In the genomic region with DNA sequence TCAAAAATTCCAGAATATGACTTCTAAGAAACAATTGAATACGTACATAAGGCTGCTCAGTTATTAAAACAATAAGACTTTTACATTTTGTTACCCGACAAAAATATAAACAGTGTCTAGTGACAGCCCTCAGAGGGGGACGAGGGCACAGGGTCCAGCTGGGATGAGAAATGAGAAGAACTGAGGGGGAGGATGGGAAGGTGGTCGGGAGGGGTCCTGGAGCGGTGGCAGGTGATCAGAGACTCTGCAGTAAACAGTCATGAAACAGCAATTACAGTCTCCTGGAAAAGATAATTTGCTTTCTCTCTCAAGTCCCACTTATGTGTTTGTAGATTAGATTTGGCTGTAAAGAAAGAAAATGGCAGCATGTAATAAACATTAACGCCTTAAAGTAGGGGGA, we compare ENCODE assay signal across 11 cellular contexts. TPM values are rescaled to one million over a fixed set of nuclear protein-coding genes. Genes with fewer than 3 reads are reported as not detected.
DNase-seq lines count a peak whose midpoint lies in the region; ATAC-seq and TF ChIP-seq lines count a peak whose summit lies in the region.
"Had no signal": no experiment of that assay in that cellular context is flagged by ENCODE, and none has a peak within 500 bp of the region (broad histone marks: within the 10 kb centered on the region; RNA-seq: fewer than 3 reads in every experiment).

No MANE protein-coding gene starts in this region.

- no peak for TF ChIP-seq EP300 in gastroesophageal sphincter (IDR thresholded peaks at IDR 0.05)
- no peak for TF ChIP-seq EP300 in sigmoid colon (IDR thresholded peaks at IDR 0.05)

- H3F3A ChIP-seq in GM23338 (replicated peaks; ENCODE audit: low read depth): no peaks in the 10 kb centered on the region

- CTCF ChIA-PET in activated CD8-positive, alpha-beta T cell treated with anti-CD3 and anti-CD28 coated beads, Interleukin-2, amount 10 ng/mL, durations not matched to agents 7 days and 5 days (lab: Charles Lee): interaction anchor here (0.9 to 3.0 kb wide), 2 partner anchors 13 to 337 kb away, joined by 3 to 11 read pairs; no protein-coding TSS in a partner anchor

- H3K36me3 ChIP-seq in GM23338 (ENCODE audit: insufficient read depth) (no peaks in the 10 kb centered on the region), gastroesophageal sphincter (peaks cover 0 to 2% of the 10 kb centered on the region in 2 donors), sigmoid colon (no peaks in the 10 kb centered on the region)

- H3K4me3 ChIP-seq in GM23338 (no peak overlapping the region), gastroesophageal sphincter (peak overlapping the region; percentile 45 to 47), sigmoid colon (peak overlapping the region in 3 of 4 donors; percentile 3 to 28 (median 21))

- POLR2A ChIA-PET in activated CD8-positive, alpha-beta T cell treated with anti-CD3 and anti-CD28 coated beads, Interleukin-2, amount 10 ng/mL, durations not matched to agents 7 days and 5 days (lab: Charles Lee): interaction anchor here (0.6 kb wide), 1 partner anchor 286 kb away, joined by 3 read pairs; no protein-coding TSS in a partner anchor

- H3K27me3 Mint-ChIP-seq in GM23338 (ENCODE audit: insufficient read depth, low read depth, poor library complexity): peaks cover 6% of the 10 kb centered on the region
- H3K27me3 Mint-ChIP-seq in activated CD8-positive, alpha-beta T cell treated with anti-CD3 and anti-CD28 coated beads, Interleukin-2, amount 10 ng/mL, durations not matched to agents 7 days and 5 days (ENCODE audit: low read depth): no peaks in the 10 kb centered on the region
- H3K27me3 Mint-ChIP-seq: IgD-negative memory B cell had no signal

- H3K9me3 ChIP-seq in gastroesophageal sphincter (no peaks in the 10 kb centered on the region), sigmoid colon (no peaks in the 10 kb centered on the region)

- no peaks in the 10 kb centered on the region; the same call in 2 of the 3 replicates for H3K9me3 Mint-ChIP-seq in GM23338
- H3K9me3 Mint-ChIP-seq in activated CD8-positive, alpha-beta T cell treated with anti-CD3 and anti-CD28 coated beads, Interleukin-2, amount 10 ng/mL, durations not matched to agents 7 days and 5 days (ENCODE audit: insufficient read depth): no peaks in the 10 kb centered on the region
- H3K9me3 Mint-ChIP-seq: IgD-negative memory B cell had no signal

- peaks cover 60% of the 10 kb centered on the region for H3K4me1 Mint-ChIP-seq in GM23338
- peaks cover 40% of the 10 kb centered on the region for H3K4me1 Mint-ChIP-seq in activated CD8-positive, alpha-beta T cell treated with anti-CD3 and anti-CD28 coated beads, Interleukin-2, amount 10 ng/mL, durations not matched to agents 7 days and 5 days (ENCODE audit: low read depth)

- H3K79me2 ChIP-seq in GM23338 (replicated peaks; ENCODE audit: insufficient read depth): peaks cover 97% of the 10 kb centered on the region

- 21 to 38% methylated on average over 4 to 6 of the region's 6 CpGs for WGBS in gastroesophageal sphincter (ENCODE audit: low coverage in 1 of 2), 2 donors
- WGBS in sigmoid colon, 2 donors: 56 to 77% methylated on average over 6 of the region's 6 CpGs

- no peak for ATAC-seq in GM23338
- ATAC-seq in activated CD8-positive, alpha-beta T cell treated with anti-CD3 and anti-CD28 coated beads, Interleukin-2, amount 10 ng/mL, durations not matched to agents 7 days and 5 days: no peak
- no peak for ATAC-seq in gastroesophageal sphincter
- no peak for ATAC-seq in GM19452 (IDR thresholded peaks at IDR 0.05; ENCODE audit: unreplicated experiment)

- TF ChIP-seq CTCF in GM23338 (conservative IDR thresholded peaks at IDR 0.05; ENCODE audit: low read depth in 2 of 2) (no peak), gastroesophageal sphincter (IDR thresholded peaks at IDR 0.05) (no peak), sigmoid colon (IDR thresholded peaks at IDR 0.05) (no peak)

- DNase-seq in GM23338 (ENCODE audit: low spot score) (no peak), sigmoid colon (no peak), superior temporal gyrus (ENCODE audit: extremely low spot score) (no peak), HuH-7.5 (ENCODE audit: low spot score) (no peak)
- no peak for DNase-seq in activated CD8-positive, alpha-beta T cell treated with anti-CD3 and anti-CD28 coated beads, Interleukin-2, amount 10 ng/mL, durations not matched to agents 7 days and 5 days
- DNase-seq: activated CD4-positive, CD25-positive, alpha-beta regulatory T cell treated with anti-CD3 and anti-CD28 coated beads, Interleukin-2, amount 50 U/mL, for 72 hours; amygdala; DMS79 had no signal

- no peak overlapping the region for H2AFZ ChIP-seq in GM23338

- no peak overlapping the region for H3K4me3 Mint-ChIP-seq in GM23338
- no peak overlapping the region for H3K4me3 Mint-ChIP-seq in activated CD8-positive, alpha-beta T cell treated with anti-CD3 and anti-CD28 coated beads, Interleukin-2, amount 10 ng/mL, durations not matched to agents 7 days and 5 days
- H3K4me3 Mint-ChIP-seq: IgD-negative memory B cell had no signal

- intact Hi-C loops in sigmoid colon (cut with DNase I): no loop called here

- H3K27ac ChIP-seq in GM23338 (ENCODE audit: low read depth) (peak overlapping the region; percentile 77; the same call in 1 of the 2 replicates), gastroesophageal sphincter (peak overlapping the region; percentile 78 to 82 (median 79)), sigmoid colon (peak overlapping the region; percentile 53 to 75 (median 70))

- no peaks in the 10 kb centered on the region for H3K9me2 ChIP-seq in GM23338 (ENCODE audit: insufficient read depth)

- peaks cover 52% of the 10 kb centered on the region for H3K4me1 ChIP-seq in GM23338 (ENCODE audit: insufficient read depth)
- peaks cover 6 to 87% (median 32%) of the 10 kb centered on the region in 3 donors for H3K4me1 ChIP-seq in gastroesophageal sphincter
- H3K4me1 ChIP-seq in sigmoid colon: peaks cover 0 to 84% (median 67%) of the 10 kb centered on the region in 4 donors

- peaks cover 50% of the 10 kb centered on the region for H4K20me1 ChIP-seq in GM23338 (replicated peaks; ENCODE audit: insufficient read depth)

- no peaks in the 10 kb centered on the region for H3K27me3 ChIP-seq in GM23338 (ENCODE audit: insufficient read depth)
- no peaks in the 10 kb centered on the region for H3K27me3 ChIP-seq in gastroesophageal sphincter
- H3K27me3 ChIP-seq in sigmoid colon: no peaks in the 10 kb centered on the region

- TF ChIP-seq POLR2A in gastroesophageal sphincter (IDR thresholded peaks at IDR 0.05) (no peak), sigmoid colon (IDR thresholded peaks at IDR 0.05) (no peak)

- no peak overlapping the region for H3K4me2 ChIP-seq in GM23338

- H3K27ac Mint-ChIP-seq in GM23338: no peak overlapping the region
- peak overlapping the region; percentile 14 for H3K27ac Mint-ChIP-seq in activated CD8-positive, alpha-beta T cell treated with anti-CD3 and anti-CD28 coated beads, Interleukin-2, amount 10 ng/mL, durations not matched to agents 7 days and 5 days

- H3K36me3 Mint-ChIP-seq in GM23338 (ENCODE audit: low read depth): peaks cover 11% of the 10 kb centered on the region; the same call in 2 of the 3 replicates
- peaks cover 4% of the 10 kb centered on the region for H3K36me3 Mint-ChIP-seq in activated CD8-positive, alpha-beta T cell treated with anti-CD3 and anti-CD28 coated beads, Interleukin-2, amount 10 ng/mL, durations not matched to agents 7 days and 5 days (ENCODE audit: low read depth)

TF ChIP-seq in GM23338, 12 proteins besides CTCF, POLR2A, EP300 and RAD21 (continues in another document):
- TF ChIP-seq POLR2AphosphoS5 (IDR thresholded peaks at IDR 0.05; ENCODE audit: low read depth) (no peak), NANOG (IDR thresholded peaks at IDR 0.05; ENCODE audit: borderline replicate concordance) (no peak), ZNF114 (CRISPR knock-in tag; IDR thresholded peaks at IDR 0.05) (no peak), STAT1 (IDR thresholded peaks at IDR 0.05; ENCODE audit: unreplicated experiment) (no peak), ZNF331 (CRISPR knock-in tag; IDR thresholded peaks at IDR 0.05; ENCODE audit: low read depth) (no peak), JUNB (IDR thresholded peaks at IDR 0.05; ENCODE audit: unreplicated experiment) (no peak), EZH2 (IDR thresholded peaks at IDR 0.05; ENCODE audit: low read depth, unreplicated experiment) (no peak)
- TF ChIP-seq, protein P1, sequence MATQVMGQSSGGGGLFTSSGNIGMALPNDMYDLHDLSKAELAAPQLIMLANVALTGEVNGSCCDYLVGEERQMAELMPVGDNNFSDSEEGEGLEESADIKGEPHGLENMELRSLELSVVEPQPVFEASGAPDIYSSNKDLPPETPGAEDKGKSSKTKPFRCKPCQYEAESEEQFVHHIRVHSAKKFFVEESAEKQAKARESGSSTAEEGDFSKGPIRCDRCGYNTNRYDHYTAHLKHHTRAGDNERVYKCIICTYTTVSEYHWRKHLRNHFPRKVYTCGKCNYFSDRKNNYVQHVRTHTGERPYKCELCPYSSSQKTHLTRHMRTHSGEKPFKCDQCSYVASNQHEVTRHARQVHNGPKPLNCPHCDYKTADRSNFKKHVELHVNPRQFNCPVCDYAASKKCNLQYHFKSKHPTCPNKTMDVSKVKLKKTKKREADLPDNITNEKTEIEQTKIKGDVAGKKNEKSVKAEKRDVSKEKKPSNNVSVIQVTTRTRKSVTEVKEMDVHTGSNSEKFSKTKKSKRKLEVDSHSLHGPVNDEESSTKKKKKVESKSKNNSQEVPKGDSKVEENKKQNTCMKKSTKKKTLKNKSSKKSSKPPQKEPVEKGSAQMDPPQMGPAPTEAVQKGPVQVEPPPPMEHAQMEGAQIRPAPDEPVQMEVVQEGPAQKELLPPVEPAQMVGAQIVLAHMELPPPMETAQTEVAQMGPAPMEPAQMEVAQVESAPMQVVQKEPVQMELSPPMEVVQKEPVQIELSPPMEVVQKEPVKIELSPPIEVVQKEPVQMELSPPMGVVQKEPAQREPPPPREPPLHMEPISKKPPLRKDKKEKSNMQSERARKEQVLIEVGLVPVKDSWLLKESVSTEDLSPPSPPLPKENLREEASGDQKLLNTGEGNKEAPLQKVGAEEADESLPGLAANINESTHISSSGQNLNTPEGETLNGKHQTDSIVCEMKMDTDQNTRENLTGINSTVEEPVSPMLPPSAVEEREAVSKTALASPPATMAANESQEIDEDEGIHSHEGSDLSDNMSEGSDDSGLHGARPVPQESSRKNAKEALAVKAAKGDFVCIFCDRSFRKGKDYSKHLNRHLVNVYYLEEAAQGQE (IDR thresholded peaks at IDR 0.05; ENCODE audit: unreplicated experiment): no peak

RNA-seq across cellular contexts. Expression of a gene that starts 56.0 kb away (rescaled TPM):
- total RNA-seq in GM23338 (2014; rRNA removed; shearing (Covaris generic)): 47.0 and 57.3 TPM in 2 replicates
- polyA plus RNA-seq in GM23338 (2016; fragmentation: Nextera tagmentation; extraction: Ambion mirVana) (23.5 and 24.6 TPM in 2 replicates), sigmoid colon (100 to 1,000 TPM in 1 of 3 donors, 10 to 100 TPM in 2; 75.1 to 126 (median 91.4) TPM)
- total RNA-seq in activated CD8-positive, alpha-beta T cell treated with anti-CD3 and anti-CD28 coated beads, Interleukin-2, amount 10 ng/mL, durations not matched to agents 7 days and 5 days: 10 to 100 TPM; 27.5 to 30.8 TPM
- total RNA-seq in gastroesophageal sphincter (100 to 1,000 TPM in 2 of 4 donors, 10 to 100 TPM in 2; 73.1 to 171 (median 107) TPM), sigmoid colon (10 to 100 TPM; 44.2 to 52.3 (median 48.3) TPM)
